In genomic region chr5:96825243-96825642, GRCh38 we compare ENCODE assay signal across 20 cellular contexts.
"Had no signal": no experiment of that assay in that cellular context is flagged by ENCODE, and none has a peak within 500 bp of the region (broad histone marks: within the 10 kb centered on the region; RNA-seq: fewer than 3 reads in every experiment).

No MANE protein-coding gene starts in this region.

- FAIRE-seq: RCC 7860 had no signal

- H3K4me3 ChIP-seq: SJSA1 had no signal

- H3K9ac ChIP-seq: SK-N-SH had no signal

- H3K27ac ChIP-seq: SJSA1 had no signal

- H3K9me3 ChIP-seq: SJSA1, SK-N-SH had no signal

- H3K36me3 ChIP-seq: SJSA1 had no signal

- DNase-seq: KBM-7, MM.1S, NCI-H1092 treated with DMSO at 0.1 percent for 48 hours, NCI-H1436, NCI-H187 treated with DMSO at 0.1 percent for 48 hours, NCI-H2029 treated with DMSO at 0.1 percent for 48 hours, NCI-H2171 treated with DMSO at 0.1 percent for 48 hours, NCI-H226, NCI-H446, NCI-H510A, NCI-H524 treated with DMSO at 0.1 percent for 48 hours, NCI-H69, NCI-H774, Right ventricle myocardium superior, RPMI8226, SIG-M5, SK-N-SH, SW 1271 had no signal

- H3K27me3 ChIP-seq: SJSA1 had no signal
